In the genomic region with DNA sequence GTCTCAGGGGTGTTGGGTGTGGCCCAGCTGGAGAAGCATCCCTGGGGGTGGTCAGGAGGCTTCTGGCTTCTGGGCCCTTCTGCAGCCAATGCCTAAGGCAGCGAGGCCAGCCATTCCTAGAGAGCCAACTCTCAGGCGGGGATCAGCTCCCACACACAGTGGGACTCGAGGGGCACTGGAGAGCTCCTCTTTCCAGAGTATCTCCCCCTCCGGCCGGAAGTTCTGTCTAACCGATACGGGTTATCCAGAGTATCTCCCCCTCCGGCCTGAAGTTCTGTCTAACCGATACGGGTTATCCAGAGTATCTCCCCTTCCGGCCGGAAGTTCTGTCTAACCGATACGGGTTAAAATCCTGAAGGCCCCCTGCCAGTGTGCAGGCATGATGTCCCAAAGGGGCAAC, we compare ENCODE assay signal across 1 cellular context.
TF ChIP-seq lines count a peak whose summit lies in the region.

No MANE protein-coding gene starts in this region.

TF ChIP-seq in K562, 482 proteins besides CTCF, POLR2A, EP300 and RAD21 (continued from another document and continues in another):
- no peak for TF ChIP-seq KHSRP (IDR thresholded peaks at IDR 0.05)
- TF ChIP-seq, protein P1, sequence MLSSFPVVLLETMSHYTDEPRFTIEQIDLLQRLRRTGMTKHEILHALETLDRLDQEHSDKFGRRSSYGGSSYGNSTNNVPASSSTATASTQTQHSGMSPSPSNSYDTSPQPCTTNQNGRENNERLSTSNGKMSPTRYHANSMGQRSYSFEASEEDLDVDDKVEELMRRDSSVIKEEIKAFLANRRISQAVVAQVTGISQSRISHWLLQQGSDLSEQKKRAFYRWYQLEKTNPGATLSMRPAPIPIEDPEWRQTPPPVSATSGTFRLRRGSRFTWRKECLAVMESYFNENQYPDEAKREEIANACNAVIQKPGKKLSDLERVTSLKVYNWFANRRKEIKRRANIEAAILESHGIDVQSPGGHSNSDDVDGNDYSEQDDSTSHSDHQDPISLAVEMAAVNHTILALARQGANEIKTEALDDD (IDR thresholded peaks at IDR 0.05) = no peak
- TF ChIP-seq, protein P2, sequence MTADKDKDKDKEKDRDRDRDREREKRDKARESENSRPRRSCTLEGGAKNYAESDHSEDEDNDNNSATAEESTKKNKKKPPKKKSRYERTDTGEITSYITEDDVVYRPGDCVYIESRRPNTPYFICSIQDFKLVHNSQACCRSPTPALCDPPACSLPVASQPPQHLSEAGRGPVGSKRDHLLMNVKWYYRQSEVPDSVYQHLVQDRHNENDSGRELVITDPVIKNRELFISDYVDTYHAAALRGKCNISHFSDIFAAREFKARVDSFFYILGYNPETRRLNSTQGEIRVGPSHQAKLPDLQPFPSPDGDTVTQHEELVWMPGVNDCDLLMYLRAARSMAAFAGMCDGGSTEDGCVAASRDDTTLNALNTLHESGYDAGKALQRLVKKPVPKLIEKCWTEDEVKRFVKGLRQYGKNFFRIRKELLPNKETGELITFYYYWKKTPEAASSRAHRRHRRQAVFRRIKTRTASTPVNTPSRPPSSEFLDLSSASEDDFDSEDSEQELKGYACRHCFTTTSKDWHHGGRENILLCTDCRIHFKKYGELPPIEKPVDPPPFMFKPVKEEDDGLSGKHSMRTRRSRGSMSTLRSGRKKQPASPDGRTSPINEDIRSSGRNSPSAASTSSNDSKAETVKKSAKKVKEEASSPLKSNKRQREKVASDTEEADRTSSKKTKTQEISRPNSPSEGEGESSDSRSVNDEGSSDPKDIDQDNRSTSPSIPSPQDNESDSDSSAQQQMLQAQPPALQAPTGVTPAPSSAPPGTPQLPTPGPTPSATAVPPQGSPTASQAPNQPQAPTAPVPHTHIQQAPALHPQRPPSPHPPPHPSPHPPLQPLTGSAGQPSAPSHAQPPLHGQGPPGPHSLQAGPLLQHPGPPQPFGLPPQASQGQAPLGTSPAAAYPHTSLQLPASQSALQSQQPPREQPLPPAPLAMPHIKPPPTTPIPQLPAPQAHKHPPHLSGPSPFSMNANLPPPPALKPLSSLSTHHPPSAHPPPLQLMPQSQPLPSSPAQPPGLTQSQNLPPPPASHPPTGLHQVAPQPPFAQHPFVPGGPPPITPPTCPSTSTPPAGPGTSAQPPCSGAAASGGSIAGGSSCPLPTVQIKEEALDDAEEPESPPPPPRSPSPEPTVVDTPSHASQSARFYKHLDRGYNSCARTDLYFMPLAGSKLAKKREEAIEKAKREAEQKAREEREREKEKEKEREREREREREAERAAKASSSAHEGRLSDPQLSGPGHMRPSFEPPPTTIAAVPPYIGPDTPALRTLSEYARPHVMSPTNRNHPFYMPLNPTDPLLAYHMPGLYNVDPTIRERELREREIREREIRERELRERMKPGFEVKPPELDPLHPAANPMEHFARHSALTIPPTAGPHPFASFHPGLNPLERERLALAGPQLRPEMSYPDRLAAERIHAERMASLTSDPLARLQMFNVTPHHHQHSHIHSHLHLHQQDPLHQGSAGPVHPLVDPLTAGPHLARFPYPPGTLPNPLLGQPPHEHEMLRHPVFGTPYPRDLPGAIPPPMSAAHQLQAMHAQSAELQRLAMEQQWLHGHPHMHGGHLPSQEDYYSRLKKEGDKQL (CRISPR knock-in tag; IDR thresholded peaks at IDR 0.05; ENCODE audit: borderline replicate concordance) = no peak
- peak; percentile 48; the same call in 1 of the 2 replicates for TF ChIP-seq KLF16 (IDR thresholded peaks at IDR 0.05)
- TF ChIP-seq, protein P3, sequence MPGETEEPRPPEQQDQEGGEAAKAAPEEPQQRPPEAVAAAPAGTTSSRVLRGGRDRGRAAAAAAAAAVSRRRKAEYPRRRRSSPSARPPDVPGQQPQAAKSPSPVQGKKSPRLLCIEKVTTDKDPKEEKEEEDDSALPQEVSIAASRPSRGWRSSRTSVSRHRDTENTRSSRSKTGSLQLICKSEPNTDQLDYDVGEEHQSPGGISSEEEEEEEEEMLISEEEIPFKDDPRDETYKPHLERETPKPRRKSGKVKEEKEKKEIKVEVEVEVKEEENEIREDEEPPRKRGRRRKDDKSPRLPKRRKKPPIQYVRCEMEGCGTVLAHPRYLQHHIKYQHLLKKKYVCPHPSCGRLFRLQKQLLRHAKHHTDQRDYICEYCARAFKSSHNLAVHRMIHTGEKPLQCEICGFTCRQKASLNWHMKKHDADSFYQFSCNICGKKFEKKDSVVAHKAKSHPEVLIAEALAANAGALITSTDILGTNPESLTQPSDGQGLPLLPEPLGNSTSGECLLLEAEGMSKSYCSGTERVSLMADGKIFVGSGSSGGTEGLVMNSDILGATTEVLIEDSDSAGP (CRISPR knock-in tag; IDR thresholded peaks at IDR 0.05) = no peak
- TF ChIP-seq SAFB (IDR thresholded peaks at IDR 0.05; ENCODE audit: borderline replicate concordance, low read depth, low read length) = no peak
- no peak for TF ChIP-seq SOX6 (IDR thresholded peaks at IDR 0.05)
- no peak for TF ChIP-seq HDAC8 (tag; IDR thresholded peaks at IDR 0.05)
- no peak for TF ChIP-seq ZNF282 (CRISPR knock-in tag; IDR thresholded peaks at IDR 0.05)
- TF ChIP-seq, protein P4, sequence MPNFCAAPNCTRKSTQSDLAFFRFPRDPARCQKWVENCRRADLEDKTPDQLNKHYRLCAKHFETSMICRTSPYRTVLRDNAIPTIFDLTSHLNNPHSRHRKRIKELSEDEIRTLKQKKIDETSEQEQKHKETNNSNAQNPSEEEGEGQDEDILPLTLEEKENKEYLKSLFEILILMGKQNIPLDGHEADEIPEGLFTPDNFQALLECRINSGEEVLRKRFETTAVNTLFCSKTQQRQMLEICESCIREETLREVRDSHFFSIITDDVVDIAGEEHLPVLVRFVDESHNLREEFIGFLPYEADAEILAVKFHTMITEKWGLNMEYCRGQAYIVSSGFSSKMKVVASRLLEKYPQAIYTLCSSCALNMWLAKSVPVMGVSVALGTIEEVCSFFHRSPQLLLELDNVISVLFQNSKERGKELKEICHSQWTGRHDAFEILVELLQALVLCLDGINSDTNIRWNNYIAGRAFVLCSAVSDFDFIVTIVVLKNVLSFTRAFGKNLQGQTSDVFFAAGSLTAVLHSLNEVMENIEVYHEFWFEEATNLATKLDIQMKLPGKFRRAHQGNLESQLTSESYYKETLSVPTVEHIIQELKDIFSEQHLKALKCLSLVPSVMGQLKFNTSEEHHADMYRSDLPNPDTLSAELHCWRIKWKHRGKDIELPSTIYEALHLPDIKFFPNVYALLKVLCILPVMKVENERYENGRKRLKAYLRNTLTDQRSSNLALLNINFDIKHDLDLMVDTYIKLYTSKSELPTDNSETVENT (CRISPR knock-in tag; IDR thresholded peaks at IDR 0.05) = no peak
- TF ChIP-seq, protein P5, sequence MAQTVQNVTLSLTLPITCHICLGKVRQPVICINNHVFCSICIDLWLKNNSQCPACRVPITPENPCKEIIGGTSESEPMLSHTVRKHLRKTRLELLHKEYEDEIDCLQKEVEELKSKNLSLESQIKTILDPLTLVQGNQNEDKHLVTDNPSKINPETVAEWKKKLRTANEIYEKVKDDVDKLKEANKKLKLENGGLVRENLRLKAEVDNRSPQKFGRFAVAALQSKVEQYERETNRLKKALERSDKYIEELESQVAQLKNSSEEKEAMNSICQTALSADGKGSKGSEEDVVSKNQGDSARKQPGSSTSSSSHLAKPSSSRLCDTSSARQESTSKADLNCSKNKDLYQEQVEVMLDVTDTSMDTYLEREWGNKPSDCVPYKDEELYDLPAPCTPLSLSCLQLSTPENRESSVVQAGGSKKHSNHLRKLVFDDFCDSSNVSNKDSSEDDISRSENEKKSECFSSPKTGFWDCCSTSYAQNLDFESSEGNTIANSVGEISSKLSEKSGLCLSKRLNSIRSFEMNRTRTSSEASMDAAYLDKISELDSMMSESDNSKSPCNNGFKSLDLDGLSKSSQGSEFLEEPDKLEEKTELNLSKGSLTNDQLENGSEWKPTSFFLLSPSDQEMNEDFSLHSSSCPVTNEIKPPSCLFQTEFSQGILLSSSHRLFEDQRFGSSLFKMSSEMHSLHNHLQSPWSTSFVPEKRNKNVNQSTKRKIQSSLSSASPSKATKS (CRISPR knock-in tag; IDR thresholded peaks at IDR 0.05) = no peak
- no peak for TF ChIP-seq ZC3H4 (CRISPR knock-in tag; IDR thresholded peaks at IDR 0.05; ENCODE audit: borderline replicate concordance)
- TF ChIP-seq HLTF (IDR thresholded peaks at IDR 0.05) = no peak
- TF ChIP-seq MYBL2 (IDR thresholded peaks at IDR 0.05; ENCODE audit: low read depth) = no peak
- TF ChIP-seq MYBL2 (CRISPR knock-in tag; IDR thresholded peaks at IDR 0.05; ENCODE audit: borderline replicate concordance) = no peak
- TF ChIP-seq NFE2L1 (tag; IDR thresholded peaks at IDR 0.05; ENCODE audit: borderline replicate concordance, low read depth) = no peak
- no peak for TF ChIP-seq U2AF2 (optimal IDR thresholded peaks at IDR 0.05; ENCODE audit: low read depth, low read length)
- TF ChIP-seq PPARD (CRISPR knock-in tag; IDR thresholded peaks at IDR 0.05) = no peak
- TF ChIP-seq, protein P6, sequence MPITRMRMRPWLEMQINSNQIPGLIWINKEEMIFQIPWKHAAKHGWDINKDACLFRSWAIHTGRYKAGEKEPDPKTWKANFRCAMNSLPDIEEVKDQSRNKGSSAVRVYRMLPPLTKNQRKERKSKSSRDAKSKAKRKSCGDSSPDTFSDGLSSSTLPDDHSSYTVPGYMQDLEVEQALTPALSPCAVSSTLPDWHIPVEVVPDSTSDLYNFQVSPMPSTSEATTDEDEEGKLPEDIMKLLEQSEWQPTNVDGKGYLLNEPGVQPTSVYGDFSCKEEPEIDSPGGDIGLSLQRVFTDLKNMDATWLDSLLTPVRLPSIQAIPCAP (CRISPR knock-in tag; IDR thresholded peaks at IDR 0.05; ENCODE audit: borderline replicate concordance) = no peak
- peak; percentile 31; the same call in 1 of the 2 replicates for TF ChIP-seq ARID1B (IDR thresholded peaks at IDR 0.05)
- TF ChIP-seq POLR3G (IDR thresholded peaks at IDR 0.05; ENCODE audit: extremely low read depth, insufficient read length, insufficient replicate concordance) = no peak
- peak; percentile 41; the same call in 1 of the 2 replicates for TF ChIP-seq SMAD4 (CRISPR knock-in tag; conservative IDR thresholded peaks at IDR 0.05)
- no peak for TF ChIP-seq RBM34 (IDR thresholded peaks at IDR 0.05; ENCODE audit: borderline replicate concordance, insufficient read depth, low read length)
- TF ChIP-seq, protein P7, sequence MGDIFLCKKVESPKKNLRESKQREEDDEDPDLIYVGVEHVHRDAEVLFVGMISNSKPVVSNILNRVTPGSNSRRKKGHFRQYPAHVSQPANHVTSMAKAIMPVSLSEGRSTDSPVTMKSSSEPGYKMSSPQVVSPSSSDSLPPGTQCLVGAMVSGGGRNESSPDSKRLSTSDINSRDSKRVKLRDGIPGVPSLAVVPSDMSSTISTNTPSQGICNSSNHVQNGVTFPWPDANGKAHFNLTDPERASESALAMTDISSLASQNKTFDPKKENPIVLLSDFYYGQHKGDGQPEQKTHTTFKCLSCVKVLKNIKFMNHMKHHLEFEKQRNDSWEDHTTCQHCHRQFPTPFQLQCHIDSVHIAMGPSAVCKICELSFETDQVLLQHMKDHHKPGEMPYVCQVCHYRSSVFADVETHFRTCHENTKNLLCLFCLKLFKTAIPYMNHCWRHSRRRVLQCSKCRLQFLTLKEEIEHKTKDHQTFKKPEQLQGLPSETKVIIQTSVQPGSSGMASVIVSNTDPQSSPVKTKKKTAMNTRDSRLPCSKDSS (IDR thresholded peaks at IDR 0.05; ENCODE audit: low read depth, partially characterized antibody) = no peak
- no peak for TF ChIP-seq EP400 (IDR thresholded peaks at IDR 0.05)
- no peak for TF ChIP-seq ZNF764 (CRISPR knock-in tag; IDR thresholded peaks at IDR 0.05; ENCODE audit: low read depth)
- no peak for TF ChIP-seq PHF8 (IDR thresholded peaks at IDR 0.05; ENCODE audit: borderline replicate concordance, low read length)
- TF ChIP-seq CBFA2T3 (IDR thresholded peaks at IDR 0.05) = peak; percentile 37
- TF ChIP-seq KLF6 (CRISPR knock-in tag; IDR thresholded peaks at IDR 0.05; ENCODE audit: borderline replicate concordance) = peak; percentile 60
- no peak for TF ChIP-seq ZNF134 (CRISPR knock-in tag; conservative IDR thresholded peaks at IDR 0.05)
- TF ChIP-seq ZZZ3 (IDR thresholded peaks at IDR 0.05) = no peak
- TF ChIP-seq, protein P8, sequence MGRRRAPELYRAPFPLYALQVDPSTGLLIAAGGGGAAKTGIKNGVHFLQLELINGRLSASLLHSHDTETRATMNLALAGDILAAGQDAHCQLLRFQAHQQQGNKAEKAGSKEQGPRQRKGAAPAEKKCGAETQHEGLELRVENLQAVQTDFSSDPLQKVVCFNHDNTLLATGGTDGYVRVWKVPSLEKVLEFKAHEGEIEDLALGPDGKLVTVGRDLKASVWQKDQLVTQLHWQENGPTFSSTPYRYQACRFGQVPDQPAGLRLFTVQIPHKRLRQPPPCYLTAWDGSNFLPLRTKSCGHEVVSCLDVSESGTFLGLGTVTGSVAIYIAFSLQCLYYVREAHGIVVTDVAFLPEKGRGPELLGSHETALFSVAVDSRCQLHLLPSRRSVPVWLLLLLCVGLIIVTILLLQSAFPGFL (CRISPR knock-in tag; IDR thresholded peaks at IDR 0.05) = no peak
- TF ChIP-seq NR4A1 (CRISPR knock-in tag; IDR thresholded peaks at IDR 0.05) = no peak
- no peak for TF ChIP-seq NR4A1 (tag; IDR thresholded peaks at IDR 0.05)
- TF ChIP-seq NFIC (IDR thresholded peaks at IDR 0.05) = no peak
- TF ChIP-seq NELFE (IDR thresholded peaks at IDR 0.05; ENCODE audit: insufficient read depth, insufficient read length) = no peak
- no peak for TF ChIP-seq ELF1 (tag; IDR thresholded peaks at IDR 0.05)
- no peak for TF ChIP-seq MIER1 (IDR thresholded peaks at IDR 0.05; ENCODE audit: low read depth)
- TF ChIP-seq BRD9 (IDR thresholded peaks at IDR 0.05; ENCODE audit: low read depth, partially characterized antibody) = no peak
- TF ChIP-seq, protein P9, sequence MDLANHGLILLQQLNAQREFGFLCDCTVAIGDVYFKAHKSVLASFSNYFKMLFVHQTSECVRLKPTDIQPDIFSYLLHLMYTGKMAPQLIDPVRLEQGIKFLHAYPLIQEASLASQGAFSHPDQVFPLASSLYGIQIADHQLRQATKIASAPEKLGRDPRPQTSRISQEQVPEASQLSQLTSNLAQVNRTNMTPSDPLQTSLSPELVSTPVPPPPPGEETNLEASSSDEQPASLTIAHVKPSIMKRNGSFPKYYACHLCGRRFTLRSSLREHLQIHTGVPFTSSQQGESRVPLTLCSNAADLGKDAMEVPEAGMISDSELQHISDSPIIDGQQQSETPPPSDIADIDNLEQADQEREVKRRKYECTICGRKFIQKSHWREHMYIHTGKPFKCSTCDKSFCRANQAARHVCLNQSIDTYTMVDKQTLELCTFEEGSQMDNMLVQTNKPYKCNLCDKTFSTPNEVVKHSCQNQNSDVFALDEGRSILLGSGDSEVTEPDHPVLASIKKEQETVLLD (IDR thresholded peaks at IDR 0.05) = no peak
- no peak for TF ChIP-seq HOXB6 (CRISPR knock-in tag; IDR thresholded peaks at IDR 0.05; ENCODE audit: borderline replicate concordance)
- no peak for TF ChIP-seq HNRNPUL1 (IDR thresholded peaks at IDR 0.05; ENCODE audit: low read length)
- TF ChIP-seq ZBTB7A (IDR thresholded peaks at IDR 0.05; ENCODE audit: borderline replicate concordance, control insufficient read depth, low read depth, low read length) = no peak
- TF ChIP-seq ZNF384 (IDR thresholded peaks at IDR 0.05; ENCODE audit: low read depth, low read length) = no peak
- TF ChIP-seq KLF10 (CRISPR knock-in tag; IDR thresholded peaks at IDR 0.05) = no peak
- no peak for TF ChIP-seq GATA2 (CRISPR knock-in tag; IDR thresholded peaks at IDR 0.05)
- TF ChIP-seq KLF13 (tag; IDR thresholded peaks at IDR 0.05; ENCODE audit: borderline replicate concordance, low read depth) = no peak
- TF ChIP-seq TAL1 (IDR thresholded peaks at IDR 0.05) = peak; percentile 34; the same call in 1 of the 2 replicates
